8 cellular contexts compared by ENCODE assay signal in genomic region chr12:100141998-100142850, GRCh38. TPM values are rescaled to one million over a fixed set of nuclear protein-coding genes. Genes with fewer than 3 reads are reported as not detected.
DNase-seq lines count a peak whose midpoint lies in the region; ATAC-seq and TF ChIP-seq lines count a peak whose summit lies in the region.

No MANE protein-coding gene starts in this region.

- H3K79me2 ChIP-seq in mammary epithelial cell (ENCODE audit: insufficient read depth, low read length) = peaks cover 51% of the 10 kb centered on the region

- no peaks in the 10 kb centered on the region for H3K27me3 Mint-ChIP-seq in T-cell

- H4K20me1 ChIP-seq in mammary epithelial cell (ENCODE audit: insufficient read depth, low read length) = no peaks in the 10 kb centered on the region

- H3K9ac ChIP-seq in mammary epithelial cell (ENCODE audit: insufficient read depth, low read length) = peak overlapping the region; percentile 98

- dilution Hi-C loops in mammary epithelial cell (cut with HindIII; ENCODE audit: low sequenced_read_pairs) = no loop called here

- peak overlapping the region; percentile 92 to 97 for H3K27ac Mint-ChIP-seq in T-cell

- peak; percentile 44 for DNase-seq in GM10266 (ENCODE audit: extremely low spot score)
- no peak for DNase-seq in Jurkat, Clone E6-1 (ENCODE audit: low read depth, low spot score)
- peak in 22 of 34 experiments; percentile 1 to 37 (median 20) for DNase-seq in T-cell
- DNase-seq in mammary epithelial cell = no peak
- peak; percentile 72 for DNase-seq in inferior parietal cortex (ENCODE audit: extremely low spot score)
- peak; percentile 28 for DNase-seq in stimulated activated CD4-positive, alpha-beta T cell treated with anti-CD3 and anti-CD28 coated beads, Interleukin-12 subunit alpha, Interleukin-12 subunit beta, amount 100 ng/mL, for 4 hours
- DNase-seq in ACHN = no peak

- ATAC-seq in GM21723 (IDR thresholded peaks at IDR 0.05; ENCODE audit: unreplicated experiment) (peak; percentile 47), T-cell (replicated peaks in 1 of 4) (peak; percentile 55 to 67 (median 60))

- POLR2A ChIA-PET in T-cell (lab: Charles Lee) = no interaction called here

- peak overlapping the region; percentile 100 for H2AFZ ChIP-seq in mammary epithelial cell (ENCODE audit: low read depth, low read length)

- peak overlapping the region; percentile 93 for H3K27ac ChIP-seq in mammary epithelial cell (ENCODE audit: insufficient read depth, low read depth, low read length)

- peak overlapping the region; percentile 96 for H3K4me2 ChIP-seq in mammary epithelial cell (ENCODE audit: insufficient read depth, low read depth, low read length)

- no peaks in the 10 kb centered on the region for H3K9me3 ChIP-seq in mammary epithelial cell (replicated peaks; ENCODE audit: insufficient read depth, low read length)

- in situ Hi-C loops in mammary epithelial cell (cut with MboI; ENCODE audit: low sequenced_read_pairs in 2 of 2) = no loop called here
- in situ Hi-C loops in ACHN (cut with HindIII; ENCODE audit: low pct_ligation_motif_present, low pct_unique_long_range_greater_than_20kb, low sequenced_read_pairs) = no loop called here

- no peaks in the 10 kb centered on the region for H3K36me3 ChIP-seq in mammary epithelial cell (ENCODE audit: insufficient read depth, low read length)

- CTCF ChIA-PET in T-cell (lab: Charles Lee) = no interaction called here
- CTCF ChIA-PET in mammary epithelial cell (lab: Charles Lee; ENCODE audit: low non-redundant PET) = no interaction called here

- peak overlapping the region; percentile 91 to 97 (median 93) for H3K4me3 Mint-ChIP-seq in T-cell

- peaks cover 36 to 47% (median 40%) of the 10 kb centered on the region in 3 donors for H3K4me1 Mint-ChIP-seq in T-cell

- H3K36me3 Mint-ChIP-seq in T-cell = peaks cover 4% of the 10 kb centered on the region

- BruUV-seq in mammary epithelial cell (replicated peaks; lab: Mats Ljungman, UMichigan) = TSS peak; percentile 64

- H3K4me3 ChIP-seq in Jurkat, Clone E6-1 (ENCODE audit: low read length) = peak overlapping the region; percentile 78
- H3K4me3 ChIP-seq in mammary epithelial cell (replicated peaks in 1 of 3; ENCODE audit: insufficient read depth in 1 of 3, low read depth in 2 of 3, low read length in 3 of 3) = peak overlapping the region; percentile 92 to 99 (median 99)

- intact Hi-C loops in mammary epithelial cell (cut with micrococcal nuclease) = loop anchor here (1.0 to 5.0 kb wide), 2 partner anchors 58 to 125 kb away; partner anchors contain the start of genes ACTR6, DEPDC4 and SCYL2

- TF ChIP-seq CTCF in GM10266 (IDR thresholded peaks at IDR 0.05; ENCODE audit: control insufficient read depth, insufficient read depth, low read depth, missing control alignments) (no peak), mammary epithelial cell (conservative IDR thresholded peaks at IDR 0.05 in 1 of 2, IDR thresholded peaks at IDR 0.05 in 1 of 2; ENCODE audit: extremely low read depth in 1 of 2, insufficient read depth in 1 of 2, low read depth in 1 of 2, low read length in 2 of 2) (no peak)

- no peaks in the 10 kb centered on the region for H3K27me3 ChIP-seq in mammary epithelial cell (ENCODE audit: insufficient read depth, low read length)

- no peaks in the 10 kb centered on the region for H3K9me3 Mint-ChIP-seq in T-cell

- 3% methylated on average over 51 of the region's 86 CpGs for WGBS in mammary epithelial cell (ENCODE audit: low coverage, missing lambda C conversion rate)

- peaks cover 14% of the 10 kb centered on the region for H3K4me1 ChIP-seq in mammary epithelial cell (ENCODE audit: insufficient read depth, low read length)

RNA-seq across cellular contexts. Expression of gene BLTP3B, which starts 0.5 kb away (rescaled TPM):
- polyA plus RNA-seq in Jurkat, Clone E6-1 (2012; ENCODE audit: insufficient read depth, insufficient read length) = 6.3 TPM
- 10 to 100 TPM; 16.3 to 21.7 (median 18.2) TPM for total RNA-seq in T-cell
- total RNA-seq in mammary epithelial cell = 10 to 100 TPM; 18.8 to 30.2 TPM
- polyA plus RNA-seq in mammary epithelial cell = 9.1 TPM
- 16.2 TPM for polyA minus RNA-seq in mammary epithelial cell

RNA-seq across cellular contexts. Expression of gene ACTR6, which starts 58.4 kb away (rescaled TPM):
- 34.2 TPM for polyA plus RNA-seq in Jurkat, Clone E6-1 (2012; ENCODE audit: insufficient read depth, insufficient read length)
- total RNA-seq in T-cell (10 to 100 TPM; 28.8 to 39.2 (median 35.3) TPM), mammary epithelial cell (10 to 100 TPM; 24.5 to 25.0 TPM)
- polyA plus RNA-seq in mammary epithelial cell = 12.6 TPM
- 0.57 TPM for polyA minus RNA-seq in mammary epithelial cell

Comparison
In these comparisons a context has a peak if more than half of its experiments do, and no peak if none do; other contexts are left out.
1. DNase-seq: peak in GM10266 (single experiment), T-cell (22 of 34), inferior parietal cortex (single experiment) and stimulated activated CD4-positive, alpha-beta T cell treated with anti-CD3 and anti-CD28 coated beads, Interleukin-12 subunit alpha, Interleukin-12 subunit beta, amount 100 ng/mL, for 4 hours (single experiment); none in Jurkat, Clone E6-1 (single experiment), mammary epithelial cell (single experiment) and ACHN (single experiment).